ENCODE assay signal across 1 cellular context in genomic region chr17:44211281-44212265, GRCh38.
A peak's percentile ranks its signal among the peaks of the same experiment; 100 is the strongest.
TF ChIP-seq lines count a peak whose summit lies in the region.

No MANE protein-coding gene starts in this region.

TF ChIP-seq in HepG2, 621 proteins besides CTCF, POLR2A, EP300 and RAD21:
- TF ChIP-seq ZNF143 (CRISPR knock-in tag; IDR thresholded peaks at IDR 0.05), result no peak
- TF ChIP-seq ZNF761 (CRISPR knock-in tag; conservative IDR thresholded peaks at IDR 0.05), result no peak
- peak; percentile 77 for TF ChIP-seq AGO2 (optimal IDR thresholded peaks at IDR 0.05; ENCODE audit: low read depth, low read length)
